Comparison of ENCODE assay signal across 27 cellular contexts in genomic region chr5:149492781-149493180, GRCh38. TPM values are rescaled to one million over a fixed set of nuclear protein-coding genes. Genes with fewer than 3 reads are reported as not detected.
A peak's percentile ranks its signal among the peaks of the same experiment; 100 is the strongest.
DNase-seq lines count a peak whose midpoint lies in the region; ATAC-seq, FAIRE-seq and TF ChIP-seq lines count a peak whose summit lies in the region.
"Had no signal": no experiment of that assay in that cellular context is flagged by ENCODE, and none has a peak within 500 bp of the region (broad histone marks: within the 10 kb centered on the region; RNA-seq: fewer than 3 reads in every experiment).

No MANE protein-coding gene starts in this region.

- POLR2A ChIA-PET in HepG2 (lab: Yijun Ruan, JAX) = no interaction called here

- H3K9me3 ChIP-seq in HepG2 (ENCODE audit: low read length) (no peaks in the 10 kb centered on the region), right lobe of liver (no peaks in the 10 kb centered on the region), prostate gland (no peaks in the 10 kb centered on the region), Karpas-422 (ENCODE audit: low read length) (no peaks in the 10 kb centered on the region)
- H3K9me3 ChIP-seq: BE2C, Peyer's patch, SJSA1 had no signal

- H3K27ac Mint-ChIP-seq in brain = peak overlapping the region in 4 of 5 experiments; percentile 18 to 73 (median 36)
- H3K27ac Mint-ChIP-seq: activated naive CD8-positive, alpha-beta T cell treated with anti-CD3 and anti-CD28 coated beads, Interleukin-2, amount 10 ng/mL, durations not matched to agents 7 days and 5 days; CD8-positive, alpha-beta memory T cell; nephron had no signal

- H3K4me3 ChIP-seq in HepG2 (replicated peaks in 1 of 3; ENCODE audit: insufficient read depth in 1 of 3, low read depth in 2 of 3, low read length in 3 of 3) (no peak overlapping the region), right lobe of liver (no peak overlapping the region), prostate gland (no peak overlapping the region), Karpas-422 (ENCODE audit: low read length) (no peak overlapping the region)
- H3K4me3 ChIP-seq: hepatocyte, Peyer's patch, SJSA1 had no signal

- H3K4me1 ChIP-seq in HepG2 (ENCODE audit: insufficient read depth, low read length) (peaks cover 16% of the 10 kb centered on the region), right lobe of liver (peaks cover 0 to 5% (median 0%) of the 10 kb centered on the region in 4 donors), prostate gland (replicated peaks) (peaks cover 19% of the 10 kb centered on the region), Karpas-422 (ENCODE audit: low read length) (peaks cover 23% of the 10 kb centered on the region)
- H3K4me1 ChIP-seq: BE2C had no signal

- intact Hi-C loops in HepG2 (cut with micrococcal nuclease; ENCODE audit: unreplicated experiment) (no loop called here), right lobe of liver (cut with DNase I) (no loop called here), prostate gland (cut with DNase I) (no loop called here)

- TF ChIP-seq RAD21 in HepG2 (CRISPR knock-in tag; IDR thresholded peaks at IDR 0.05) = no peak

- WGBS in HepG2 (ENCODE audit: low lambda C conversion rate) = 94% methylated on average over 6 of the region's 6 CpGs
- WGBS in right lobe of liver (ENCODE audit: insufficient coverage, low coverage, low lambda C conversion rate, missing lambda C conversion rate) = 73% methylated on average over 2 of the region's 6 CpGs
- 83% methylated on average over 6 of the region's 6 CpGs for WGBS in prostate gland

- H3K4me1 Mint-ChIP-seq in brain = peaks cover 42% of the 10 kb centered on the region
- H3K4me1 Mint-ChIP-seq: activated naive CD8-positive, alpha-beta T cell treated with anti-CD3 and anti-CD28 coated beads, Interleukin-2, amount 10 ng/mL, durations not matched to agents 7 days and 5 days had no signal

- H3K4me3 Mint-ChIP-seq in brain = no peak overlapping the region
- H3K4me3 Mint-ChIP-seq: activated naive CD8-positive, alpha-beta T cell treated with anti-CD3 and anti-CD28 coated beads, Interleukin-2, amount 10 ng/mL, durations not matched to agents 7 days and 5 days; CD8-positive, alpha-beta memory T cell; effector memory CD8-positive, alpha-beta T cell; nephron had no signal

- TF ChIP-seq EP300 in HepG2 (IDR thresholded peaks at IDR 0.05; ENCODE audit: low read depth in 2 of 2, low read length in 2 of 2) = no peak
- TF ChIP-seq EP300 in HepG2 (CRISPR knock-in tag; IDR thresholded peaks at IDR 0.05; ENCODE audit: borderline replicate concordance) = no peak

- no peak overlapping the region for H3K9ac ChIP-seq in HepG2 (ENCODE audit: insufficient read depth, low read depth, low read length)
- no peak overlapping the region for H3K9ac ChIP-seq in Karpas-422 (ENCODE audit: low read length)

- no peak for ATAC-seq in HepG2
- ATAC-seq in right lobe of liver = no peak
- no peak for ATAC-seq in HG02678 (IDR thresholded peaks at IDR 0.05; ENCODE audit: unreplicated experiment)
- no peak for ATAC-seq in GM18873 (IDR thresholded peaks at IDR 0.05; ENCODE audit: low FRiP score, unreplicated experiment)
- ATAC-seq: effector memory CD8-positive, alpha-beta T cell had no signal

- TF ChIP-seq CTCF in HepG2 (CRISPR knock-in tag; IDR thresholded peaks at IDR 0.05) (no peak), right lobe of liver (IDR thresholded peaks at IDR 0.05) (no peak), brain (conservative IDR thresholded peaks at IDR 0.05) (no peak), prostate gland (IDR thresholded peaks at IDR 0.05) (no peak)

- H3K27me3 Mint-ChIP-seq in brain = no peaks in the 10 kb centered on the region
- H3K27me3 Mint-ChIP-seq: effector memory CD8-positive, alpha-beta T cell had no signal

- no peaks in the 10 kb centered on the region for H3K79me2 ChIP-seq in HepG2 (ENCODE audit: insufficient read depth, low read length)
- H3K79me2 ChIP-seq in Karpas-422 (ENCODE audit: low read length) = no peaks in the 10 kb centered on the region
- H3K79me2 ChIP-seq: hepatocyte had no signal

- no peak overlapping the region for H3K27ac ChIP-seq in HepG2 (ENCODE audit: extremely low read length, insufficient read depth, low read length)
- no peak overlapping the region for H3K27ac ChIP-seq in right lobe of liver
- peak overlapping the region; percentile 84 to 94 for H3K27ac ChIP-seq in prostate gland
- H3K27ac ChIP-seq in Karpas-422 (ENCODE audit: low read length) = no peak overlapping the region
- H3K27ac ChIP-seq: hepatocyte, Peyer's patch, SJSA1 had no signal

- H3K36me3 ChIP-seq in HepG2 (replicated peaks in 1 of 2; ENCODE audit: control insufficient read depth in 1 of 2, insufficient read depth in 2 of 2, low read length in 2 of 2) (peaks cover 5 to 7% of the 10 kb centered on the region in 2 experiments; a peak in 4 of 5 replicates), right lobe of liver (peaks cover 0 to 29% (median 7%) of the 10 kb centered on the region in 4 donors), prostate gland (peaks cover 0 to 3% of the 10 kb centered on the region in 2 donors), Karpas-422 (ENCODE audit: insufficient read depth, low read length) (peaks cover 30% of the 10 kb centered on the region)

- H3K9me2 ChIP-seq in Karpas-422 (replicated peaks; ENCODE audit: insufficient read depth, low read length) = no peaks in the 10 kb centered on the region

- no peak overlapping the region for H2AFZ ChIP-seq in HepG2 (ENCODE audit: low read length)
- H2AFZ ChIP-seq in Karpas-422 (ENCODE audit: low read length) = no peak overlapping the region
- H2AFZ ChIP-seq: hepatocyte had no signal

- H3K9me3 Mint-ChIP-seq in brain = no peaks in the 10 kb centered on the region
- H3K9me3 Mint-ChIP-seq: activated naive CD8-positive, alpha-beta T cell treated with anti-CD3 and anti-CD28 coated beads, Interleukin-2, amount 10 ng/mL, durations not matched to agents 7 days and 5 days; CD8-positive, alpha-beta memory T cell; effector memory CD8-positive, alpha-beta T cell; nephron had no signal

- no peak for DNase-seq in HepG2 (ENCODE audit: low spot score)
- no peak for DNase-seq in right lobe of liver
- DNase-seq in prostate gland (ENCODE audit: low spot score) = no peak
- no peak for DNase-seq in Karpas-422
- DNase-seq: activated CD4-positive, alpha-beta T cell treated with anti-CD3 and anti-CD28 coated beads for 48 hours; activated gamma-delta T cell treated with Interleukin-2 at 50 U/mL for 16 hours; activated naive CD8-positive, alpha-beta T cell treated with anti-CD3 and anti-CD28 coated beads, Interleukin-2, amount 10 ng/mL, durations not matched to agents 7 days and 5 days; activated T-cell treated with anti-CD3 and anti-CD28 coated beads, Interleukin-2, amount 50 U/mL, for 1 hour; aorta; BE2C; CD8-positive, alpha-beta memory T cell; cortex of kidney; effector memory CD8-positive, alpha-beta T cell; foreskin fibroblast; HCEC 1CT; NCI-H2107; Peyer's patch; small intestine; stimulated activated naive CD4-positive, alpha-beta T cell treated with Interleukin-2 at 50 U/mL for 16 hours; T-helper 9 cell had no signal

- in situ Hi-C loops in HepG2 (cut with HindIII; ENCODE audit: extremely low pct_ligation_motif_present, low pct_unique_long_range_greater_than_20kb) = no loop called here

- H3K36me3 Mint-ChIP-seq in brain = peaks cover 14% of the 10 kb centered on the region

- H3K4me2 ChIP-seq in HepG2 (ENCODE audit: low read depth, low read length) (no peak overlapping the region), Karpas-422 (ENCODE audit: low read depth, low read length, poor library complexity, severe bottlenecking) (no peak overlapping the region)
- H3K4me2 ChIP-seq: hepatocyte had no signal

- H3K27me3 ChIP-seq in HepG2 (ENCODE audit: control insufficient read depth in 1 of 2, insufficient read depth in 2 of 2, low read length in 2 of 2) (no peaks in the 10 kb centered on the region), right lobe of liver (no peaks in the 10 kb centered on the region), prostate gland (replicated peaks; ENCODE audit: insufficient read depth) (no peaks in the 10 kb centered on the region), Karpas-422 (ENCODE audit: low read length) (no peaks in the 10 kb centered on the region)
- H3K27me3 ChIP-seq: hepatocyte, Peyer's patch, SJSA1 had no signal

- no peak for TF ChIP-seq POLR2A in HepG2 (IDR thresholded peaks at IDR 0.05; ENCODE audit: insufficient read depth in 1 of 2, low read depth in 2 of 2, low read length in 2 of 2)
- TF ChIP-seq POLR2A in right lobe of liver (IDR thresholded peaks at IDR 0.05) = no peak
- no peak for TF ChIP-seq POLR2A in prostate gland (IDR thresholded peaks at IDR 0.05)

- CTCF ChIA-PET in HepG2 (lab: Yijun Ruan, JAX; ENCODE audit: low intra/inter-chr PET ratio, low total read pairs) = no interaction called here

- H4K20me1 ChIP-seq in HepG2 (ENCODE audit: insufficient read depth, low read length) = no peaks in the 10 kb centered on the region
- H4K20me1 ChIP-seq in Karpas-422 (ENCODE audit: insufficient read depth, low read depth, low read length) = no peaks in the 10 kb centered on the region

- FAIRE-seq in HepG2 (lab: Jason Lieb, UNC) = no peak
- FAIRE-seq: GM18507, small intestine had no signal

- BruUV-seq in HepG2 (replicated peaks; lab: Mats Ljungman, UMichigan) = no TSS peak

RNA-seq across cellular contexts. Expression of gene CSNK1A1, which starts 58.5 kb away (rescaled TPM):
- total RNA-seq in HepG2 (2016; rRNA removed; fragmentation: Illumina TruSeq; extraction: Trizol) (149 and 210 TPM in 2 replicates), right lobe of liver (10 to 100 TPM; 79.7 to 87.1 (median 83.8) TPM), prostate gland (100 to 1,000 TPM; 219 to 269 TPM)
- 27.1 and 35.7 TPM in 2 replicates for total RNA-seq in HepG2 (2016; cell fraction: cytosol; rRNA removed; fragmentation: Illumina TruSeq; extraction: Trizol; ENCODE audit: low read depth)
- 145 and 212 TPM in 2 replicates for total RNA-seq in HepG2 (2016; cell fraction: insoluble cytoplasmic fraction; rRNA removed; fragmentation: Illumina TruSeq; extraction: Trizol)
- total RNA-seq in HepG2 (2016; cell fraction: membrane; rRNA removed; fragmentation: Illumina TruSeq; extraction: Trizol) = 84.4 and 87.9 TPM in 2 replicates
- 98.3 and 111 TPM in 2 replicates for total RNA-seq in HepG2 (2016; cell fraction: nucleus; rRNA removed; fragmentation: Illumina TruSeq; extraction: Trizol)
- polyA plus RNA-seq in HepG2 (2011; rRNA removed) (77.3 and 89.0 TPM in 2 replicates), brain (ENCODE audit: insufficient read depth, low read depth, low replicate concordance) (66.7 TPM)
- 49.1 and 57.0 TPM in 2 replicates for polyA plus RNA-seq in HepG2 (2011; cell fraction: cytosol; rRNA removed)
- polyA plus RNA-seq in HepG2 (2011; cell fraction: nucleus; rRNA removed) = 50.7 and 55.7 TPM in 2 replicates
- 65.5 and 78.7 TPM in 2 replicates for polyA plus RNA-seq in HepG2 (2012)
- 15.0 and 20.3 TPM in 2 replicates for polyA plus RNA-seq in HepG2 (2016; cell fraction: cytosol; fragmentation: Illumina TruSeq; extraction: Trizol; ENCODE audit: low read depth)
- 121 and 123 TPM in 2 replicates for polyA plus RNA-seq in HepG2 (2016; cell fraction: insoluble cytoplasmic fraction; fragmentation: Illumina TruSeq; extraction: Trizol; ENCODE audit: low read depth)
- 29.6 and 36.5 TPM in 2 replicates for polyA plus RNA-seq in HepG2 (2016; cell fraction: membrane; fragmentation: Illumina TruSeq; extraction: Trizol; ENCODE audit: low read depth)
- 67.9 and 69.0 TPM in 2 replicates for polyA plus RNA-seq in HepG2 (2016; cell fraction: nucleus; fragmentation: Illumina TruSeq; extraction: Trizol; ENCODE audit: insufficient read depth, low read depth)
- 117 and 141 TPM in 2 replicates for polyA minus RNA-seq in HepG2 (2011; rRNA and poly(A)+ RNA removed; ENCODE audit: low replicate concordance)
- polyA minus RNA-seq in HepG2 (2011; cell fraction: cytosol; rRNA and poly(A)+ RNA removed) = 108 and 126 TPM in 2 replicates
- polyA minus RNA-seq in HepG2 (2011; cell fraction: nucleus; rRNA and poly(A)+ RNA removed) = 187 and 216 TPM in 2 replicates
- 193 and 274 TPM in 2 replicates for total RNA-seq in Karpas-422 (2014; rRNA removed; shearing (Covaris generic); ENCODE audit: low replicate concordance)

Comparison
In these comparisons a context has a peak if more than half of its experiments do, and no peak if none do; other contexts are left out.
1. H3K27ac ChIP-seq: peak in prostate gland (2 of 2); none in HepG2 (single experiment), right lobe of liver (0 of 3) and Karpas-422 (single experiment).